ENCODE assay signal across 8 cellular contexts in genomic region chr3:112333386-112334334, GRCh38. TPM values are rescaled to one million over a fixed set of nuclear protein-coding genes. Genes with fewer than 3 reads are reported as not detected.
DNase-seq lines count a peak whose midpoint lies in the region; ATAC-seq and TF ChIP-seq lines count a peak whose summit lies in the region.

No MANE protein-coding gene starts in this region.

- 9 to 51% (median 33%) methylated on average over 10 to 22 of the region's 22 CpGs for WGBS in adrenal gland, 4 donors

- CTCF ChIA-PET in activated CD8-positive, alpha-beta T cell treated with anti-CD3 and anti-CD28 coated beads for 36 hours (lab: Charles Lee) = interaction anchor here (0.8 to 4.3 kb wide), 23 partner anchors 11 to 249 kb away, joined by 3 to 22 read pairs (median 6); partner anchors contain the start of genes BTLA, GCSAM and SLC9C1
- CTCF ChIA-PET in naive thymus-derived CD4-positive, alpha-beta T cell (lab: Charles Lee) = interaction anchor here (0.7 to 2.7 kb wide), 10 partner anchors 40 to 222 kb away, joined by 3 to 24 read pairs (median 3); partner anchors contain the start of genes BTLA and SLC9C1

- intact Hi-C loops in activated CD8-positive, alpha-beta T cell treated with anti-CD3 and anti-CD28 coated beads for 36 hours (cut with micrococcal nuclease) = loop anchor here (5.0 kb wide), 2 partner anchors 104 to 124 kb away; no protein-coding TSS in a partner anchor
- intact Hi-C loops in naive thymus-derived CD4-positive, alpha-beta T cell (cut with micrococcal nuclease) = loop anchor here (1.0 to 2.0 kb wide), 6 partner anchors 8 to 197 kb away; partner anchors contain the start of gene BTLA (in 1 of the 2)
- intact Hi-C loops in adrenal gland (cut with DNase I) = no loop called here

- peak; percentile 67 for DNase-seq in activated effector memory CD4-positive, alpha-beta T cell treated with anti-CD3 and anti-CD28 coated beads, Interleukin-2, amount 50 U/mL, for 16 hours
- DNase-seq in activated effector memory CD4-positive, alpha-beta T cell treated with Interleukin-2 at 50 U/mL for 16 hours = no peak
- DNase-seq in activated CD8-positive, alpha-beta T cell treated with anti-CD3 and anti-CD28 coated beads for 36 hours = no peak
- peak; percentile 75 for DNase-seq in fibroblast of the aortic adventitia (ENCODE audit: low read depth)
- DNase-seq in naive thymus-derived CD4-positive, alpha-beta T cell = peak in 7 of 9 donors; percentile 10 to 37 (median 32)
- DNase-seq in adrenal gland = no peak
- no peak for DNase-seq in SIG-M5 treated with dmso at 0.1 percent for 504 hours (lab: John Stamatoyannopoulos, UW; ENCODE audit: unreplicated experiment)

- H3K4me3 Mint-ChIP-seq in activated CD8-positive, alpha-beta T cell treated with anti-CD3 and anti-CD28 coated beads for 36 hours = peak overlapping the region; percentile 90
- peak overlapping the region; percentile 82 to 95 (median 92) for H3K4me3 Mint-ChIP-seq in naive thymus-derived CD4-positive, alpha-beta T cell

- peaks cover 0 to 5% (median 0%) of the 10 kb centered on the region in 3 experiments for H3K36me3 ChIP-seq in naive thymus-derived CD4-positive, alpha-beta T cell (ENCODE audit: control insufficient read depth in 2 of 3, insufficient read depth in 3 of 3, low read length in 3 of 3)
- H3K36me3 ChIP-seq in adrenal gland (replicated peaks in 1 of 2) = no peaks in the 10 kb centered on the region

- POLR2A ChIA-PET in activated CD8-positive, alpha-beta T cell treated with anti-CD3 and anti-CD28 coated beads for 36 hours (lab: Charles Lee) = interaction anchor here (0.5 to 1.9 kb wide), 9 partner anchors 15 to 228 kb away, joined by 3 to 11 read pairs (median 3); partner anchors contain the start of genes ATG3 and SLC35A5
- POLR2A ChIA-PET in naive thymus-derived CD4-positive, alpha-beta T cell (lab: Charles Lee) = interaction anchor here (0.6 to 2.9 kb wide), 15 partner anchors 9 to 657 kb away, joined by 3 to 12 read pairs (median 3); partner anchors contain the start of gene BTLA

- H3K4me3 ChIP-seq in fibroblast of the aortic adventitia (ENCODE audit: low read depth, low read length) = peak overlapping the region; percentile 68
- H3K4me3 ChIP-seq in naive thymus-derived CD4-positive, alpha-beta T cell (ENCODE audit: low read length) = peak overlapping the region; percentile 78
- peak overlapping the region in 2 of 4 donors; percentile 4 to 41 for H3K4me3 ChIP-seq in adrenal gland

- TF ChIP-seq CTCF in activated CD8-positive, alpha-beta T cell treated with anti-CD3 and anti-CD28 coated beads for 36 hours (IDR thresholded peaks at IDR 0.05) = no peak
- TF ChIP-seq CTCF in fibroblast of the aortic adventitia (IDR thresholded peaks at IDR 0.05; ENCODE audit: insufficient read depth, low read length) (no peak), adrenal gland (IDR thresholded peaks at IDR 0.05) (no peak)

- no peaks in the 10 kb centered on the region for H3K9me3 Mint-ChIP-seq in activated CD8-positive, alpha-beta T cell treated with anti-CD3 and anti-CD28 coated beads for 36 hours
- no peaks in the 10 kb centered on the region for H3K9me3 Mint-ChIP-seq in naive thymus-derived CD4-positive, alpha-beta T cell

- H3K4me1 Mint-ChIP-seq in activated CD8-positive, alpha-beta T cell treated with anti-CD3 and anti-CD28 coated beads for 36 hours (ENCODE audit: low read depth) = peaks cover 45% of the 10 kb centered on the region
- H3K4me1 Mint-ChIP-seq in naive thymus-derived CD4-positive, alpha-beta T cell = peaks cover 14 to 62% (median 54%) of the 10 kb centered on the region in 7 donors

- H3K9me3 ChIP-seq in naive thymus-derived CD4-positive, alpha-beta T cell (ENCODE audit: control insufficient read depth in 2 of 3, low read length in 3 of 3) = no peaks in the 10 kb centered on the region
- H3K9me3 ChIP-seq in adrenal gland (replicated peaks in 1 of 3) = peaks cover 0 to 5% (median 0%) of the 10 kb centered on the region in 3 donors

- H3K36me3 Mint-ChIP-seq in activated CD8-positive, alpha-beta T cell treated with anti-CD3 and anti-CD28 coated beads for 36 hours (ENCODE audit: low read depth) = peaks cover 27% of the 10 kb centered on the region
- H3K36me3 Mint-ChIP-seq in naive thymus-derived CD4-positive, alpha-beta T cell = peaks cover 0 to 6% (median 0%) of the 10 kb centered on the region in 5 donors

- TF ChIP-seq POLR2A in adrenal gland (IDR thresholded peaks at IDR 0.05) = no peak

- peak overlapping the region; percentile 62 for H3K27ac ChIP-seq in naive thymus-derived CD4-positive, alpha-beta T cell (ENCODE audit: low read depth, low read length)
- H3K27ac ChIP-seq in adrenal gland = peak overlapping the region in 2 of 5 donors; percentile 12 to 80

- H3K27me3 ChIP-seq in naive thymus-derived CD4-positive, alpha-beta T cell (ENCODE audit: control insufficient read depth in 2 of 2, insufficient read depth in 2 of 2, low read length in 2 of 2) = no peaks in the 10 kb centered on the region
- no peaks in the 10 kb centered on the region for H3K27me3 ChIP-seq in adrenal gland

- no peaks in the 10 kb centered on the region for H3K27me3 Mint-ChIP-seq in activated CD8-positive, alpha-beta T cell treated with anti-CD3 and anti-CD28 coated beads for 36 hours
- H3K27me3 Mint-ChIP-seq in naive thymus-derived CD4-positive, alpha-beta T cell = no peaks in the 10 kb centered on the region

- peak; percentile 45 for ATAC-seq in HG03439 (IDR thresholded peaks at IDR 0.05; ENCODE audit: unreplicated experiment)
- ATAC-seq in activated CD8-positive, alpha-beta T cell treated with anti-CD3 and anti-CD28 coated beads for 36 hours = peak; percentile 40
- ATAC-seq in naive thymus-derived CD4-positive, alpha-beta T cell = peak; percentile 66

- H3K4me1 ChIP-seq in naive thymus-derived CD4-positive, alpha-beta T cell (ENCODE audit: control insufficient read depth in 2 of 2, insufficient read depth in 2 of 2, low read length in 2 of 2) = peaks cover 0 to 6% of the 10 kb centered on the region in 2 donors
- no peaks in the 10 kb centered on the region for H3K4me1 ChIP-seq in adrenal gland (replicated peaks in 1 of 2)

- H3K27ac Mint-ChIP-seq in activated CD8-positive, alpha-beta T cell treated with anti-CD3 and anti-CD28 coated beads for 36 hours = peak overlapping the region; percentile 93
- H3K27ac Mint-ChIP-seq in naive thymus-derived CD4-positive, alpha-beta T cell = peak overlapping the region; percentile 71 to 90 (median 78)

RNA-seq across cellular contexts. Expression of gene CD200, which starts 0.7 kb away (rescaled TPM):
- 10 to 100 TPM; 15.7 to 16.7 TPM for total RNA-seq in activated CD8-positive, alpha-beta T cell treated with anti-CD3 and anti-CD28 coated beads for 36 hours
- total RNA-seq in fibroblast of the aortic adventitia (ENCODE audit: low replicate concordance) (3.3 and 3.7 TPM in 2 replicates), adrenal gland (10 to 100 TPM in 1 of 8 donors, 1 to 10 TPM in 6, not detected in 1; 1.3 to 11.3 (median 3.2) TPM)
- total RNA-seq in naive thymus-derived CD4-positive, alpha-beta T cell = 1 to 10 TPM; 2.5 to 9.1 (median 2.9) TPM
- 1 to 10 TPM; 2.5 to 3.0 TPM for polyA plus RNA-seq in naive thymus-derived CD4-positive, alpha-beta T cell
- polyA plus RNA-seq in adrenal gland = 10 to 100 TPM in 1 of 3 donors, 1 to 10 TPM in 2; 3.3 to 20.7 (median 5.1) TPM

RNA-seq across cellular contexts. Expression of gene SLC9C1, which starts 39.6 kb away (rescaled TPM):
- not detected for total RNA-seq in activated CD8-positive, alpha-beta T cell treated with anti-CD3 and anti-CD28 coated beads for 36 hours
- total RNA-seq in fibroblast of the aortic adventitia (ENCODE audit: low replicate concordance) (0.33 and 0.45 TPM in 2 replicates), adrenal gland (not detected)
- not detected for total RNA-seq in naive thymus-derived CD4-positive, alpha-beta T cell
- polyA plus RNA-seq in naive thymus-derived CD4-positive, alpha-beta T cell = under 1 TPM in 1 of 2 donors, not detected in 1; 0.08 TPM
- polyA plus RNA-seq in adrenal gland = not detected

Comparison
In these comparisons a context has a peak if more than half of its experiments do, and no peak if none do; other contexts are left out.
1. DNase-seq: peak in activated effector memory CD4-positive, alpha-beta T cell treated with anti-CD3 and anti-CD28 coated beads, Interleukin-2, amount 50 U/mL, for 16 hours (single experiment), fibroblast of the aortic adventitia (single experiment) and naive thymus-derived CD4-positive, alpha-beta T cell (7 of 9); none in activated effector memory CD4-positive, alpha-beta T cell treated with Interleukin-2 at 50 U/mL for 16 hours (single experiment), activated CD8-positive, alpha-beta T cell treated with anti-CD3 and anti-CD28 coated beads for 36 hours (single experiment), adrenal gland (0 of 7) and SIG-M5 treated with dmso at 0.1 percent for 504 hours (single experiment).
2. intact Hi-C loops: an anchor here in activated CD8-positive, alpha-beta T cell treated with anti-CD3 and anti-CD28 coated beads for 36 hours (5.0 kb wide) and naive thymus-derived CD4-positive, alpha-beta T cell (1.0 to 2.0 kb wide); none called in adrenal gland.
3. Peak in every context shown above with its lines, with median percentiles within 50 percentile points of each other: ATAC-seq.